24 cellular contexts compared by ENCODE assay signal in the genomic region with DNA sequence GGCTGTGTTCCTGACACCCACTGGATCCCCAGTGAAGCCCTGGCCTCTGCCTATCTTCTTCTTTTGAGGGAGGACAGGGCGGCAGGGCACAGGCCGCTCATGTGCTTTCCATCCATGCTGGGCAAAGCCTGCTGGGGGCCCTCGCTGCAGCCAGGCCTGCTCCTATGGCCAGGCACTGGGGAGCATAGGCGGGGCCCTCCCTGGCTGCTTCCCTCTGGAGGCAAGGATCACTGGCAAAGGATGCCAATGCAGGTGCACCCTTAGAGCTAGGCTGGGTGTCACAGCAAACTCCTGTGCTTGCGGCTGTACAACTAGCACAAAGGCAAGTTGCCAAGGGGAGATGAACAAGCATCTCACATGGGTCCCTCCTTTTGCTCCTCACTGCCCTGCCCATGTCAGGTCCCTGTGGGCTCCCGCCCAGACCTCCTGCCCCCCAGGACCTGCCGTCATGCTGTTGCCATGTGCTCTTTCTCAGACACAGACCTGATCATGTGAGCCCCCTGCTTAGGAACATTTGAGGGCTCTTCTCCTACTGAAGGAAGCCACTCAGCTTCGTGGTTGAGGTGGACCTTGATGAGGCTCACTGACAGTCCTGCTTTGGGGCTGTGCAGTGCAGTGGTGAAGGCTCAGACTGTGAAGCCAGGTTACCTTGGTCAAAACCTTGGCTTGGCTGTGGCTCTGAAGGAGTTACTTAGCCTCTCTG.
DNase-seq lines count a peak whose midpoint lies in the region; ATAC-seq and TF ChIP-seq lines count a peak whose summit lies in the region.
"Had no signal": no experiment of that assay in that cellular context is flagged by ENCODE, and none has a peak within 500 bp of the region (broad histone marks: within the 10 kb centered on the region; RNA-seq: fewer than 3 reads in every experiment).

No MANE protein-coding gene starts in this region.

- no peak overlapping the region for H2BK5ac ChIP-seq in H9 (ENCODE audit: insufficient read length, low read length)

- no peak for TF ChIP-seq EP300 in esophagus muscularis mucosa (IDR thresholded peaks at IDR 0.05)

- no peak overlapping the region for H3K18ac ChIP-seq in H9 (ENCODE audit: insufficient read length, low read depth, low read length)

- no peak overlapping the region for H3K4me2 ChIP-seq in H9 (ENCODE audit: insufficient read depth, insufficient read length, low read length)
- H3K4me2 ChIP-seq: BLaER1 had no signal

- H3K36me3 ChIP-seq in esophagus muscularis mucosa, result no peaks in the 10 kb centered on the region
- no peaks in the 10 kb centered on the region for H3K36me3 ChIP-seq in naive thymus-derived CD4-positive, alpha-beta T cell (ENCODE audit: control insufficient read depth in 2 of 3, insufficient read depth in 3 of 3, low read length in 3 of 3)
- H3K36me3 ChIP-seq: BLaER1 had no signal

- intact Hi-C loops in esophagus muscularis mucosa (cut with DNase I), result no loop called here
- intact Hi-C loops in CD14-positive monocyte (cut with micrococcal nuclease), result no loop called here
- intact Hi-C loops in naive thymus-derived CD4-positive, alpha-beta T cell (cut with micrococcal nuclease), result no loop called here

- ATAC-seq in stimulated activated effector memory CD8-positive, alpha-beta T cell treated with anti-CD3 and anti-CD28 coated beads, Interleukin-12 subunit alpha, Interleukin-12 subunit beta, amount 100 ng/mL, for 72 hours, result peak; percentile 12
- ATAC-seq in naive thymus-derived CD4-positive, alpha-beta T cell, result no peak
- ATAC-seq: GM12878 had no signal

- no peak overlapping the region for H3K56ac ChIP-seq in H9 (ENCODE audit: insufficient read length, low read depth, low read length)

- no peak overlapping the region for H2AFZ ChIP-seq in H9 (ENCODE audit: low read length)

- no peak overlapping the region for H3K14ac ChIP-seq in H9 (ENCODE audit: insufficient read depth, low read length)

- no peaks in the 10 kb centered on the region for H3K27me3 ChIP-seq in H9 (ENCODE audit: insufficient read depth, low read length)
- H3K27me3 ChIP-seq in esophagus muscularis mucosa, result peaks cover 0 to 23% (median 0%) of the 10 kb centered on the region in 4 donors
- H3K27me3 ChIP-seq in naive thymus-derived CD4-positive, alpha-beta T cell (ENCODE audit: control insufficient read depth in 2 of 2, insufficient read depth in 2 of 2, low read length in 2 of 2), result no peaks in the 10 kb centered on the region
- H3K27me3 ChIP-seq: BLaER1 had no signal

- no peak overlapping the region for H2BK120ac ChIP-seq in H9 (ENCODE audit: low read depth, low read length, poor library complexity, severe bottlenecking)

- no peak overlapping the region for H3K9ac ChIP-seq in H9 (ENCODE audit: extremely low read depth, insufficient read length, low read length)
- H3K9ac ChIP-seq: BLaER1 had no signal

- POLR2A ChIA-PET in activated CD4-positive, alpha-beta T cell treated with anti-CD3 and anti-CD28 coated beads, Interleukin-2, amount 10 ng/mL, durations not matched to agents 7 days and 5 days (lab: Charles Lee), result no interaction called here
- POLR2A ChIA-PET in naive thymus-derived CD4-positive, alpha-beta T cell (lab: Charles Lee), result no interaction called here

- no peak overlapping the region for H2BK20ac ChIP-seq in H9 (ENCODE audit: low read depth, low read length, poor library complexity, severe bottlenecking)

- H2BK15ac ChIP-seq in H9 (ENCODE audit: low read depth, low read length), result no peak overlapping the region

- no peak overlapping the region for H4K5ac ChIP-seq in H9 (ENCODE audit: insufficient read length, low read depth, low read length)

- H3K27ac Mint-ChIP-seq in activated CD4-positive, alpha-beta T cell treated with anti-CD3 and anti-CD28 coated beads, Interleukin-2, amount 10 ng/mL, durations not matched to agents 7 days and 5 days, result no peak overlapping the region
- H3K27ac Mint-ChIP-seq in H9 (no peak overlapping the region), CD14-positive monocyte (no peak overlapping the region)
- H3K27ac Mint-ChIP-seq in stimulated activated effector memory CD8-positive, alpha-beta T cell treated with anti-CD3 and anti-CD28 coated beads, Interleukin-12 subunit alpha, Interleukin-12 subunit beta, amount 100 ng/mL, for 72 hours, result no peak overlapping the region
- H3K27ac Mint-ChIP-seq in naive thymus-derived CD4-positive, alpha-beta T cell, result no peak overlapping the region
- H3K27ac Mint-ChIP-seq: CD4-positive, alpha-beta memory T cell had no signal

- H4K20me1 ChIP-seq in H9 (ENCODE audit: control insufficient read depth, insufficient read depth, insufficient read length), result no peaks in the 10 kb centered on the region
- H4K20me1 ChIP-seq: BLaER1 had no signal

- no peak overlapping the region for H2BK12ac ChIP-seq in H9 (ENCODE audit: insufficient read length, low read depth, low read length)

- TF ChIP-seq CTCF in H9 (conservative IDR thresholded peaks at IDR 0.05), result no peak
- no peak for TF ChIP-seq CTCF in esophagus muscularis mucosa (IDR thresholded peaks at IDR 0.05)
- no peak for TF ChIP-seq CTCF in CD14-positive monocyte (IDR thresholded peaks at IDR 0.05)

- H3K4me1 ChIP-seq in H9 (ENCODE audit: insufficient read depth, low read length) (no peaks in the 10 kb centered on the region), esophagus muscularis mucosa (peaks cover 0 to 7% (median 3%) of the 10 kb centered on the region in 4 donors)
- no peaks in the 10 kb centered on the region for H3K4me1 ChIP-seq in naive thymus-derived CD4-positive, alpha-beta T cell (ENCODE audit: control insufficient read depth in 2 of 2, insufficient read depth in 2 of 2, low read length in 2 of 2)
- H3K4me1 ChIP-seq: BLaER1, Caco-2 had no signal

- no peaks in the 10 kb centered on the region for H3K23me2 ChIP-seq in H9 (ENCODE audit: insufficient read length, low read depth, low read length, poor library complexity, severe bottlenecking)

- CTCF ChIA-PET in activated CD4-positive, alpha-beta T cell treated with anti-CD3 and anti-CD28 coated beads, Interleukin-2, amount 10 ng/mL, durations not matched to agents 7 days and 5 days (lab: Charles Lee), result no interaction called here
- CTCF ChIA-PET in naive thymus-derived CD4-positive, alpha-beta T cell (lab: Charles Lee), result no interaction called here

- no peak overlapping the region for H4K8ac ChIP-seq in H9 (replicated peaks; ENCODE audit: insufficient read length, low read depth, low read length)

- no peak for TF ChIP-seq POLR2A in esophagus muscularis mucosa (IDR thresholded peaks at IDR 0.05; ENCODE audit: low read depth)

- no peaks in the 10 kb centered on the region for H3K79me1 ChIP-seq in H9 (ENCODE audit: insufficient read depth, low read depth, low read length, poor library complexity, severe bottlenecking)

- no peak overlapping the region for H3K27ac ChIP-seq in H9 (ENCODE audit: insufficient read length, low read depth, low read length)
- H3K27ac ChIP-seq in esophagus muscularis mucosa (replicated peaks in 1 of 4), result no peak overlapping the region
- H3K27ac ChIP-seq in naive thymus-derived CD4-positive, alpha-beta T cell (ENCODE audit: low read depth, low read length), result no peak overlapping the region
- H3K27ac ChIP-seq: 22Rv1, BLaER1 had no signal

- no peaks in the 10 kb centered on the region for H3K9me3 Mint-ChIP-seq in activated CD4-positive, alpha-beta T cell treated with anti-CD3 and anti-CD28 coated beads, Interleukin-2, amount 10 ng/mL, durations not matched to agents 7 days and 5 days
- H3K9me3 Mint-ChIP-seq in H9 (no peaks in the 10 kb centered on the region), CD14-positive monocyte (peaks cover 2 to 15% (median 8%) of the 10 kb centered on the region in 7 donors)
- no peaks in the 10 kb centered on the region for H3K9me3 Mint-ChIP-seq in stimulated activated effector memory CD8-positive, alpha-beta T cell treated with anti-CD3 and anti-CD28 coated beads, Interleukin-12 subunit alpha, Interleukin-12 subunit beta, amount 100 ng/mL, for 72 hours
- H3K9me3 Mint-ChIP-seq in naive thymus-derived CD4-positive, alpha-beta T cell, result peaks cover 0 to 15% (median 2%) of the 10 kb centered on the region in 11 donors

- H3K36me3 Mint-ChIP-seq in activated CD4-positive, alpha-beta T cell treated with anti-CD3 and anti-CD28 coated beads, Interleukin-2, amount 10 ng/mL, durations not matched to agents 7 days and 5 days (ENCODE audit: low read depth), result no peaks in the 10 kb centered on the region
- H3K36me3 Mint-ChIP-seq in H9 (ENCODE audit: insufficient read depth in 1 of 3, low read depth in 3 of 3) (no peaks in the 10 kb centered on the region), CD14-positive monocyte (no peaks in the 10 kb centered on the region)
- H3K36me3 Mint-ChIP-seq in stimulated activated effector memory CD8-positive, alpha-beta T cell treated with anti-CD3 and anti-CD28 coated beads, Interleukin-12 subunit alpha, Interleukin-12 subunit beta, amount 100 ng/mL, for 72 hours, result no peaks in the 10 kb centered on the region
- peaks cover 0 to 4% (median 0%) of the 10 kb centered on the region in 5 donors for H3K36me3 Mint-ChIP-seq in naive thymus-derived CD4-positive, alpha-beta T cell
- H3K36me3 Mint-ChIP-seq: CD4-positive, alpha-beta memory T cell had no signal

- peak; percentile 3 for DNase-seq in activated CD4-positive, alpha-beta T cell treated with anti-CD3 and anti-CD28 coated beads, Interleukin-2, amount 10 ng/mL, durations not matched to agents 7 days and 5 days
- DNase-seq in activated CD4-positive, alpha-beta T cell treated with anti-CD3 and anti-CD28 coated beads for 1 hour, result no peak
- DNase-seq in H9 (peak; percentile 14), esophagus muscularis mucosa (ENCODE audit: extremely low spot score) (peak; percentile 78), CD14-positive monocyte (ENCODE audit: low spot score) (no peak)
- no peak for DNase-seq in stimulated activated effector memory CD8-positive, alpha-beta T cell treated with anti-CD3 and anti-CD28 coated beads, Interleukin-12 subunit alpha, Interleukin-12 subunit beta, amount 100 ng/mL, for 72 hours (ENCODE audit: low spot score in 2 of 2)
- no peak for DNase-seq in stimulated activated CD4-positive, alpha-beta T cell treated with anti-CD3 and anti-CD28 coated beads, Interleukin-2, amount 100 ng/mL, for 24 hours
- no peak for DNase-seq in naive thymus-derived CD4-positive, alpha-beta T cell
- DNase-seq: ACHN; Caco-2; CD4-positive, alpha-beta memory T cell; DMS 273 treated with DMSO at 0.1 percent for 48 hours; DMS79 treated with DMSO at 0.1 percent for 48 hours; KG1; NCI-H1436; NCI-H187 treated with DMSO at 0.1 percent for 48 hours; NCI-H2107; NCI-H446 treated with DMSO at 0.1 percent for 48 hours; NCI-H526 treated with DMSO at 0.1 percent for 48 hours; RPMI8226; SHP77 had no signal

- no peak overlapping the region for H3T11ph ChIP-seq in H9 (ENCODE audit: low read length)

- H3K4me3 Mint-ChIP-seq in activated CD4-positive, alpha-beta T cell treated with anti-CD3 and anti-CD28 coated beads, Interleukin-2, amount 10 ng/mL, durations not matched to agents 7 days and 5 days, result no peak overlapping the region
- H3K4me3 Mint-ChIP-seq in H9 (no peak overlapping the region), CD14-positive monocyte (no peak overlapping the region)
- no peak overlapping the region for H3K4me3 Mint-ChIP-seq in stimulated activated effector memory CD8-positive, alpha-beta T cell treated with anti-CD3 and anti-CD28 coated beads, Interleukin-12 subunit alpha, Interleukin-12 subunit beta, amount 100 ng/mL, for 72 hours
- H3K4me3 Mint-ChIP-seq in naive thymus-derived CD4-positive, alpha-beta T cell, result no peak overlapping the region
- H3K4me3 Mint-ChIP-seq: CD4-positive, alpha-beta memory T cell had no signal

- H3K79me2 ChIP-seq in H9 (ENCODE audit: insufficient read depth, low read length), result no peaks in the 10 kb centered on the region

- H3K27me3 Mint-ChIP-seq in activated CD4-positive, alpha-beta T cell treated with anti-CD3 and anti-CD28 coated beads, Interleukin-2, amount 10 ng/mL, durations not matched to agents 7 days and 5 days, result no peaks in the 10 kb centered on the region
- no peaks in the 10 kb centered on the region; the same call in 1 of the 2 replicates for H3K27me3 Mint-ChIP-seq in H9 (ENCODE audit: low read depth)
- H3K27me3 Mint-ChIP-seq in CD14-positive monocyte (ENCODE audit: low read depth in 3 of 3), result peaks cover 3 to 9% (median 5%) of the 10 kb centered on the region in 3 donors
- peaks cover 9 to 41% (median 18%) of the 10 kb centered on the region in 5 donors for H3K27me3 Mint-ChIP-seq in naive thymus-derived CD4-positive, alpha-beta T cell

- H4K91ac ChIP-seq in H9 (ENCODE audit: insufficient read length, low read depth, low read length), result no peak overlapping the region

- H3K23ac ChIP-seq in H9 (ENCODE audit: insufficient read length, low read depth, low read length), result no peak overlapping the region

- H3K4ac ChIP-seq in H9 (ENCODE audit: low read depth, low read length), result no peak overlapping the region

- no peak overlapping the region for H2AK5ac ChIP-seq in H9 (ENCODE audit: insufficient read length, low read length)

- no peaks in the 10 kb centered on the region for H3K4me1 Mint-ChIP-seq in activated CD4-positive, alpha-beta T cell treated with anti-CD3 and anti-CD28 coated beads, Interleukin-2, amount 10 ng/mL, durations not matched to agents 7 days and 5 days
- H3K4me1 Mint-ChIP-seq in H9, result peaks cover 0 to 8% of the 10 kb centered on the region in 2 experiments; a peak in 2 of 4 replicates
- no peaks in the 10 kb centered on the region for H3K4me1 Mint-ChIP-seq in stimulated activated effector memory CD8-positive, alpha-beta T cell treated with anti-CD3 and anti-CD28 coated beads, Interleukin-12 subunit alpha, Interleukin-12 subunit beta, amount 100 ng/mL, for 72 hours
- H3K4me1 Mint-ChIP-seq in CD14-positive monocyte, result no peaks in the 10 kb centered on the region
- H3K4me1 Mint-ChIP-seq in naive thymus-derived CD4-positive, alpha-beta T cell, result peaks cover 0 to 1% (median 0%) of the 10 kb centered on the region in 7 donors
- H3K4me1 Mint-ChIP-seq: CD4-positive, alpha-beta memory T cell had no signal

- WGBS in H9 (ENCODE audit: extremely low coverage, insufficient read length, low lambda C conversion rate), result no CpG with 5 or more reads among the region's 8 CpGs
- WGBS in esophagus muscularis mucosa, result 94% methylated on average over 3 of the region's 8 CpGs

- no peak overlapping the region for H3K4me3 ChIP-seq in esophagus muscularis mucosa
- H3K4me3 ChIP-seq in naive thymus-derived CD4-positive, alpha-beta T cell (ENCODE audit: low read length), result no peak overlapping the region
- H3K4me3 ChIP-seq: BLaER1, GM12878 had no signal

- H3K9me3 ChIP-seq in H9 (ENCODE audit: control insufficient read depth, low read depth, low read length), result no peaks in the 10 kb centered on the region
- peaks cover 0 to 14% (median 11%) of the 10 kb centered on the region in 4 donors for H3K9me3 ChIP-seq in esophagus muscularis mucosa
- peaks cover 0 to 7% (median 0%) of the 10 kb centered on the region in 3 experiments for H3K9me3 ChIP-seq in naive thymus-derived CD4-positive, alpha-beta T cell (ENCODE audit: control insufficient read depth in 2 of 3, low read length in 3 of 3)
- H3K9me3 ChIP-seq: BLaER1, Caco-2 had no signal

Comparison
In these comparisons a context has a peak if more than half of its experiments do, and no peak if none do; other contexts are left out.
1. DNase-seq: peak in activated CD4-positive, alpha-beta T cell treated with anti-CD3 and anti-CD28 coated beads, Interleukin-2, amount 10 ng/mL, durations not matched to agents 7 days and 5 days (single experiment), H9 (single experiment) and esophagus muscularis mucosa (single experiment); none in activated CD4-positive, alpha-beta T cell treated with anti-CD3 and anti-CD28 coated beads for 1 hour (single experiment), stimulated activated effector memory CD8-positive, alpha-beta T cell treated with anti-CD3 and anti-CD28 coated beads, Interleukin-12 subunit alpha, Interleukin-12 subunit beta, amount 100 ng/mL, for 72 hours (0 of 2), CD14-positive monocyte (single experiment), stimulated activated CD4-positive, alpha-beta T cell treated with anti-CD3 and anti-CD28 coated beads, Interleukin-2, amount 100 ng/mL, for 24 hours (0 of 2) and naive thymus-derived CD4-positive, alpha-beta T cell (0 of 9).